20 cellular contexts compared by ENCODE assay signal in genomic region chr9:111943746-111944145, GRCh38. TPM values are rescaled to one million over a fixed set of nuclear protein-coding genes. Genes with fewer than 3 reads are reported as not detected.
A peak's percentile ranks its signal among the peaks of the same experiment; 100 is the strongest.
DNase-seq lines count a peak whose midpoint lies in the region; ATAC-seq, FAIRE-seq and TF ChIP-seq lines count a peak whose summit lies in the region.
"Had no signal": no experiment of that assay in that cellular context is flagged by ENCODE, and none has a peak within 500 bp of the region (broad histone marks: within the 10 kb centered on the region; RNA-seq: fewer than 3 reads in every experiment).

No MANE protein-coding gene starts in this region.

- BruUV-seq in IMR-90 (replicated peaks; lab: Mats Ljungman, UMichigan), result no TSS peak
- BruUV-seq in GM12878 (replicated peaks; lab: Mats Ljungman, UMichigan), result no TSS peak

- RAD21 ChIA-PET in GM12878 (lab: Charles Lee; ENCODE audit: unreplicated experiment), result interaction anchor here (0.8 to 2.9 kb wide), 10 partner anchors 12 to 50 kb away, joined by 3 to 13 read pairs (median 4); partner anchors contain the start of gene UGCG

- H2BK20ac ChIP-seq in IMR-90 (ENCODE audit: low read depth, low read length), result no peak overlapping the region

- no peak overlapping the region for H3K4ac ChIP-seq in IMR-90 (ENCODE audit: low read depth, low read length)

- CTCF ChIA-PET in IMR-90 (lab: Yijun Ruan, JAX) (interaction anchor here (0.8 to 1.3 kb wide), 3 partner anchors 10 to 131 kb away, joined by 3 to 4 read pairs (median 3); no protein-coding TSS in a partner anchor), GM12878 (lab: Yijun Ruan, JAX) (interaction anchor here (0.6 to 2.0 kb wide), 4 partner anchors 19 to 128 kb away, joined by 3 to 4 read pairs (median 4); no protein-coding TSS in a partner anchor)

- H3K27ac ChIP-seq in ACC112 (ENCODE audit: low read depth, low read length) (peak overlapping the region; percentile 83), IMR-90 (ENCODE audit: insufficient read depth, low read length) (no peak overlapping the region), GM12878 (ENCODE audit: control insufficient read depth, insufficient read depth) (no peak overlapping the region), osteoblast (ENCODE audit: low read depth, low read length) (peak overlapping the region; percentile 91), ovary (no peak overlapping the region), hepatocyte (no peak overlapping the region)
- H3K27ac ChIP-seq: PC-9, RWPE1 had no signal

- H3K4me1 ChIP-seq in ACC112 (ENCODE audit: control insufficient read depth, insufficient read depth, low read length, unreplicated experiment), result peaks cover 33% of the 10 kb centered on the region
- peaks cover 9% of the 10 kb centered on the region for H3K4me1 ChIP-seq in IMR-90 (ENCODE audit: control insufficient read depth, insufficient read depth, low read length)
- peaks cover 32% of the 10 kb centered on the region for H3K4me1 ChIP-seq in GM12878 (ENCODE audit: control insufficient read depth, insufficient read depth, low read length)
- peaks cover 28% of the 10 kb centered on the region for H3K4me1 ChIP-seq in osteoblast (ENCODE audit: insufficient read depth, low read length)
- H3K4me1 ChIP-seq in ovary (ENCODE audit: insufficient read depth), result no peaks in the 10 kb centered on the region
- H3K4me1 ChIP-seq in hepatocyte (ENCODE audit: insufficient read depth), result no peaks in the 10 kb centered on the region
- H3K4me1 ChIP-seq: Caco-2 had no signal

- H3K79me1 ChIP-seq in IMR-90 (ENCODE audit: low read depth in 1 of 2, low read length in 2 of 2), result peaks cover 0 to 7% of the 10 kb centered on the region in 2 experiments; a peak in 2 of 4 replicates

- H3K9me2 ChIP-seq in hepatocyte (replicated peaks; ENCODE audit: insufficient read depth), result no peaks in the 10 kb centered on the region

- TF ChIP-seq CTCF in IMR-90 (conservative IDR thresholded peaks at IDR 0.05; ENCODE audit: low read depth, low read length), result no peak
- no peak for TF ChIP-seq CTCF in GM12878 (IDR thresholded peaks at IDR 0.05 in 2 of 3, conservative IDR thresholded peaks at IDR 0.05 in 1 of 3; ENCODE audit: control insufficient read depth in 2 of 3, extremely low read depth in 1 of 3, insufficient read depth in 1 of 3, low read depth in 3 of 3, low read length in 3 of 3)
- TF ChIP-seq CTCF in osteoblast (IDR thresholded peaks at IDR 0.05; ENCODE audit: extremely low read depth, low read depth, low read length), result no peak
- no peak for TF ChIP-seq CTCF in ovary (IDR thresholded peaks at IDR 0.05)
- no peak for TF ChIP-seq CTCF in hepatocyte (IDR thresholded peaks at IDR 0.05; ENCODE audit: poor library complexity)

- no peak overlapping the region for H3K18ac ChIP-seq in IMR-90 (ENCODE audit: low read depth, low read length)

- H4K8ac ChIP-seq in IMR-90 (ENCODE audit: low read depth in 2 of 2, low read length in 2 of 2), result peak overlapping the region; percentile 17 to 55; a peak in 2 of 4 replicates

- in situ Hi-C loops in IMR-90 (cut with MboI; ENCODE audit: low sequenced_read_pairs) (loop anchor here (10.0 kb wide), 1 partner anchor 131 kb away; no protein-coding TSS in a partner anchor), GM12878 (cut with MboI) (no loop called here)

- TF ChIP-seq POLR2A in IMR-90 (IDR thresholded peaks at IDR 0.05; ENCODE audit: low read depth, low read length) (no peak), GM12878 (IDR thresholded peaks at IDR 0.05; ENCODE audit: low read depth, low read length) (no peak), ovary (IDR thresholded peaks at IDR 0.05) (no peak)

- H2AK5ac ChIP-seq in IMR-90 (ENCODE audit: low read depth, low read length), result peak overlapping the region; percentile 23; the same call in 1 of the 2 replicates

- 0 out of 2 replicates have a peak overlapping the region, but pooled peaks have one; percentile 46 for H2BK120ac ChIP-seq in IMR-90 (ENCODE audit: low read depth, low read length)

- FAIRE-seq in GM12878 (lab: Jason Lieb, UNC), result no peak
- FAIRE-seq: GM12892 had no signal

- no peak overlapping the region for H2BK15ac ChIP-seq in IMR-90 (ENCODE audit: low read depth, low read length)

- H4K20me1 ChIP-seq in IMR-90 (ENCODE audit: insufficient read depth, low read length) (no peaks in the 10 kb centered on the region), GM12878 (ENCODE audit: control insufficient read depth, insufficient read depth) (no peaks in the 10 kb centered on the region), osteoblast (ENCODE audit: insufficient read depth, low read length) (no peaks in the 10 kb centered on the region), hepatocyte (ENCODE audit: insufficient read depth, poor library complexity, severe bottlenecking) (no peaks in the 10 kb centered on the region)

- H3K27me3 ChIP-seq in ACC112 (ENCODE audit: insufficient read depth, low read length) (no peaks in the 10 kb centered on the region), IMR-90 (ENCODE audit: control insufficient read depth, insufficient read depth, low read length) (no peaks in the 10 kb centered on the region), GM12878 (replicated peaks in 1 of 2; ENCODE audit: control insufficient read depth in 2 of 2, insufficient read depth in 2 of 2, low read length in 1 of 2) (no peaks in the 10 kb centered on the region), osteoblast (ENCODE audit: insufficient read depth, low read length) (no peaks in the 10 kb centered on the region), ovary (no peaks in the 10 kb centered on the region), MG63 (no peaks in the 10 kb centered on the region), hepatocyte (no peaks in the 10 kb centered on the region)

- TF ChIP-seq EP300 in GM12878 (IDR thresholded peaks at IDR 0.05; ENCODE audit: borderline replicate concordance in 1 of 2, control insufficient read depth in 1 of 2, low read depth in 2 of 2, low read length in 2 of 2) (no peak), ovary (IDR thresholded peaks at IDR 0.05) (no peak)

- H2BK5ac ChIP-seq in IMR-90 (ENCODE audit: low read depth, low read length, poor library complexity, severe bottlenecking), result peak overlapping the region; percentile 61

- peaks cover 10% of the 10 kb centered on the region; the same call in 1 of the 2 replicates for H3K9me1 ChIP-seq in IMR-90 (ENCODE audit: insufficient read depth, low read length)

- H3K9ac ChIP-seq in IMR-90 (ENCODE audit: low read depth, low read length), result no peak overlapping the region
- H3K9ac ChIP-seq in GM12878 (ENCODE audit: control insufficient read depth, insufficient read depth, low read length), result no peak overlapping the region

- H3K56ac ChIP-seq in IMR-90 (ENCODE audit: extremely low read depth, insufficient read depth, low read length), result no peak overlapping the region

- no peak overlapping the region for H4K5ac ChIP-seq in IMR-90 (ENCODE audit: low read depth, low read length)

- H3K4me2 ChIP-seq in IMR-90 (ENCODE audit: low read depth, low read length) (no peak overlapping the region), GM12878 (ENCODE audit: control insufficient read depth, insufficient read depth) (no peak overlapping the region), osteoblast (ENCODE audit: insufficient read depth, low read length) (peak overlapping the region; percentile 14), hepatocyte (no peak overlapping the region)
- H3K4me2 ChIP-seq: GM23338, PC-9 had no signal

- TF ChIP-seq RAD21 in IMR-90 (IDR thresholded peaks at IDR 0.05; ENCODE audit: low read length), result no peak
- no peak for TF ChIP-seq RAD21 in GM12878 (IDR thresholded peaks at IDR 0.05; ENCODE audit: insufficient read depth, low read depth, low read length)

- no CpG with 5 or more reads among the region's 3 CpGs for WGBS in IMR-90 (ENCODE audit: extremely low coverage in 2 of 2, insufficient read length in 1 of 2), 2 experiments
- 86% methylated on average over 3 of the region's 3 CpGs for WGBS in GM12878 (ENCODE audit: insufficient coverage, insufficient replicate concordance, low lambda C conversion rate, missing lambda C conversion rate)
- WGBS in ovary, 3 donors, result 88 to 95% (median 93%) methylated on average over 3 of the region's 3 CpGs
- WGBS in hepatocyte (ENCODE audit: low lambda C conversion rate, missing lambda C conversion rate), result 87% methylated on average over 3 of the region's 3 CpGs

- no peak overlapping the region for H2AFZ ChIP-seq in ACC112 (ENCODE audit: low read length, unreplicated experiment)
- no peak overlapping the region for H2AFZ ChIP-seq in IMR-90 (replicated peaks; ENCODE audit: low read length, poor library complexity)
- H2AFZ ChIP-seq in GM12878 (ENCODE audit: control insufficient read depth, low read depth, low read length), result no peak overlapping the region
- H2AFZ ChIP-seq in osteoblast (ENCODE audit: low read length), result no peak overlapping the region
- no peak overlapping the region for H2AFZ ChIP-seq in hepatocyte
- H2AFZ ChIP-seq: PC-9 had no signal

- dilution Hi-C loops in IMR-90 (cut with HindIII; ENCODE audit: low sequenced_read_pairs, unreplicated experiment), result no loop called here

- POLR2A ChIA-PET in IMR-90 (lab: Charles Lee; ENCODE audit: unreplicated experiment), result no interaction called here
- POLR2A ChIA-PET in GM12878 (lab: Charles Lee), result interaction anchor here (0.6 to 1.6 kb wide), 5 partner anchors 7 to 132 kb away, joined by 3 to 6 read pairs (median 3); no protein-coding TSS in a partner anchor

- H3K9me3 ChIP-seq in IMR-90 (ENCODE audit: control insufficient read depth, insufficient read depth, low read length), result no peaks in the 10 kb centered on the region
- no peaks in the 10 kb centered on the region for H3K9me3 ChIP-seq in GM12878 (replicated peaks; ENCODE audit: control insufficient read depth, insufficient read depth, low read length)
- H3K9me3 ChIP-seq in osteoblast (ENCODE audit: low read depth, low read length), result no peaks in the 10 kb centered on the region
- H3K9me3 ChIP-seq in ovary, result no peaks in the 10 kb centered on the region
- no peaks in the 10 kb centered on the region for H3K9me3 ChIP-seq in MG63
- no peaks in the 10 kb centered on the region for H3K9me3 ChIP-seq in hepatocyte (ENCODE audit: low read depth)
- H3K9me3 ChIP-seq: Caco-2 had no signal

- ATAC-seq in IMR-90 (ENCODE audit: low read depth) (no peak), GM12878 (no peak)
- ATAC-seq: GM23338, HCT116 had no signal

- SMC1A ChIA-PET in GM12878 (lab: Charles Lee; ENCODE audit: uncharacterized antibody, unreplicated experiment), result interaction anchor here (0.7 to 3.1 kb wide), 18 partner anchors 12 to 147 kb away, joined by 3 to 15 read pairs (median 4); no protein-coding TSS in a partner anchor

- H3K23ac ChIP-seq in IMR-90 (ENCODE audit: low read depth, low read length), result no peak overlapping the region

- DNase-seq in IMR-90, result no peak
- DNase-seq in GM12878 (ENCODE audit: low read depth, low spot score), result no peak
- DNase-seq in osteoblast (ENCODE audit: insufficient read length, low spot score, missing footprints), result peak; percentile 38
- DNase-seq in ovary, result no peak
- DNase-seq in MG63, result no peak
- DNase-seq in hepatocyte (ENCODE audit: low spot score), result no peak
- DNase-seq: Caco-2; CD4-positive, alpha-beta memory T cell; DMS 273 treated with DMSO at 0.1 percent for 48 hours; DMS79 treated with DMSO at 0.1 percent for 48 hours; NCI-H1092 treated with DMSO at 0.1 percent for 48 hours; NCI-H510A treated with DMSO at 0.1 percent for 48 hours; PC-9; SIG-M5; T-helper 1 cell had no signal

- intact Hi-C loops in IMR-90 (cut with micrococcal nuclease), result loop anchor here (5.0 kb wide), 1 partner anchor 181 kb away; no protein-coding TSS in a partner anchor
- intact Hi-C loops in GM12878 (cut with micrococcal nuclease; ENCODE audit: unreplicated experiment), result no loop called here
- intact Hi-C loops in ovary (cut with DNase I), result no loop called here

- peak overlapping the region; percentile 73; the same call in 1 of the 2 replicates for H3K14ac ChIP-seq in IMR-90 (replicated peaks; ENCODE audit: low read depth, low read length)

- H3K36me3 ChIP-seq in ACC112 (ENCODE audit: insufficient read depth, low read length), result no peaks in the 10 kb centered on the region
- no peaks in the 10 kb centered on the region for H3K36me3 ChIP-seq in IMR-90 (ENCODE audit: control insufficient read depth, insufficient read depth, low read length)
- H3K36me3 ChIP-seq in GM12878 (ENCODE audit: control insufficient read depth in 2 of 2, insufficient read depth in 2 of 2, low read length in 1 of 2), result no peaks in the 10 kb centered on the region
- peaks cover 4% of the 10 kb centered on the region for H3K36me3 ChIP-seq in osteoblast (ENCODE audit: insufficient read depth, low read length)
- no peaks in the 10 kb centered on the region for H3K36me3 ChIP-seq in ovary
- peaks cover 9% of the 10 kb centered on the region; the same call in 1 of the 2 replicates for H3K36me3 ChIP-seq in MG63
- no peaks in the 10 kb centered on the region for H3K36me3 ChIP-seq in hepatocyte (replicated peaks; ENCODE audit: insufficient read depth, low read depth)

- H3K79me2 ChIP-seq in ACC112 (ENCODE audit: control insufficient read depth, insufficient read depth, low read length, unreplicated experiment) (no peaks in the 10 kb centered on the region), GM12878 (ENCODE audit: control insufficient read depth, insufficient read depth, low read length) (no peaks in the 10 kb centered on the region), osteoblast (ENCODE audit: insufficient read depth, low read length) (no peaks in the 10 kb centered on the region), hepatocyte (no peaks in the 10 kb centered on the region)

- H4K91ac ChIP-seq in IMR-90 (ENCODE audit: insufficient read depth, low read depth, low read length), result peak overlapping the region; percentile 52; the same call in 1 of the 2 replicates

- no peak overlapping the region for H2AK9ac ChIP-seq in IMR-90 (replicated peaks; ENCODE audit: low read depth, low read length, poor library complexity)

- H3K4me3 ChIP-seq in ACC112 (ENCODE audit: low read depth, low read length) (no peak overlapping the region; the same call in 1 of the 2 replicates), IMR-90 (ENCODE audit: insufficient read depth, low read depth, low read length) (no peak overlapping the region), GM12878 (no peak overlapping the region), osteoblast (ENCODE audit: insufficient read depth, low read length) (no peak overlapping the region), ovary (no peak overlapping the region), MG63 (no peak overlapping the region), hepatocyte (no peak overlapping the region)
- H3K4me3 ChIP-seq: GM23338, PC-9 had no signal

RNA-seq across cellular contexts. Expression of gene UGCG, which starts 47.1 kb away (rescaled TPM):
- total RNA-seq in IMR-90 (2012; rRNA removed), result 104 and 234 TPM in 2 replicates
- polyA plus RNA-seq in IMR-90 (2012; rRNA removed), result 70.8 and 84.2 TPM in 2 replicates
- polyA plus RNA-seq in IMR-90 (2012; cell fraction: cytosol; rRNA removed), result 24.9 and 26.2 TPM in 2 replicates
- polyA plus RNA-seq in IMR-90 (2012; cell fraction: nucleus; rRNA removed; ENCODE audit: low replicate concordance), result 14.6 and 101 TPM in 2 replicates
- 287 and 299 TPM in 2 replicates for total RNA-seq in GM12878 (2013; cell fraction: nucleolus; rRNA removed)
- total RNA-seq in GM12878 (2014; rRNA removed), result 54.3 and 65.1 TPM in 2 replicates
- total RNA-seq in GM12878 (2014; rRNA removed; fragmentation: Illumina TruSeq; extraction: Trizol), result 58.3 and 59.5 TPM in 2 replicates
- 47.7 and 49.7 TPM in 2 replicates for total RNA-seq in GM12878 (2021)
- 20.1 TPM for polyA plus RNA-seq in GM12878 (2011; ENCODE audit: low read depth)
- polyA plus RNA-seq in GM12878 (2011; rRNA removed), result 96.6 and 143 TPM in 2 replicates
- 28.8 and 33.4 TPM in 2 replicates for polyA plus RNA-seq in GM12878 (2011; cell fraction: cytosol; rRNA removed)
- 44.7 and 51.1 TPM in 2 replicates for polyA plus RNA-seq in GM12878 (2011; cell fraction: nucleus; rRNA removed)
- 30.8 and 42.3 TPM in 2 replicates for polyA plus RNA-seq in GM12878 (2012)
- 35.0 and 42.8 TPM in 2 replicates for polyA plus RNA-seq in GM12878 (2014; fragmentation: Illumina TruSeq; extraction: Trizol)
- polyA plus RNA-seq in GM12878 (2014; fragmentation: Nextera tagmentation; extraction: Ambion mirVana), result 10 to 100 TPM; 48.0 to 62.1 TPM
- 33.5 and 42.8 TPM in 2 replicates for polyA plus RNA-seq in GM12878 (2014; rRNA removed)
- 10 to 100 TPM; 21.7 to 30.5 TPM for polyA plus RNA-seq in GM12878 (2016; fragmentation: Nextera tagmentation; extraction: Ambion mirVana)
- polyA minus RNA-seq in GM12878 (2011; rRNA and poly(A)+ RNA removed), result 63.0 and 82.2 TPM in 2 replicates
- polyA minus RNA-seq in GM12878 (2011; cell fraction: cytosol; rRNA and poly(A)+ RNA removed), result 46.4 and 57.0 TPM in 2 replicates
- 54.2 and 77.7 TPM in 2 replicates for polyA minus RNA-seq in GM12878 (2011; cell fraction: nucleus; rRNA and poly(A)+ RNA removed)
- total RNA-seq in osteoblast, result 118 and 121 TPM in 2 replicates
- 10 to 100 TPM; 18.6 to 74.1 (median 22.5) TPM for total RNA-seq in ovary
- 10 to 100 TPM; 13.1 to 15.5 TPM for polyA plus RNA-seq in ovary
- 35.9 and 48.5 TPM in 2 replicates for total RNA-seq in MG63 (2014; rRNA removed; shearing (Covaris generic); ENCODE audit: low replicate concordance)
- 107 and 109 TPM in 2 replicates for total RNA-seq in hepatocyte
- polyA plus RNA-seq in hepatocyte, result 50.9 and 54.6 TPM in 2 replicates

Comparison
In these comparisons a context has a peak if more than half of its experiments do, and no peak if none do; other contexts are left out.
1. H3K27ac ChIP-seq: peak in ACC112 (single experiment) and osteoblast (single experiment); none in IMR-90 (single experiment), GM12878 (single experiment), ovary (0 of 2) and hepatocyte (single experiment).